1 cellular context compared by ENCODE assay signal in the genomic region with DNA sequence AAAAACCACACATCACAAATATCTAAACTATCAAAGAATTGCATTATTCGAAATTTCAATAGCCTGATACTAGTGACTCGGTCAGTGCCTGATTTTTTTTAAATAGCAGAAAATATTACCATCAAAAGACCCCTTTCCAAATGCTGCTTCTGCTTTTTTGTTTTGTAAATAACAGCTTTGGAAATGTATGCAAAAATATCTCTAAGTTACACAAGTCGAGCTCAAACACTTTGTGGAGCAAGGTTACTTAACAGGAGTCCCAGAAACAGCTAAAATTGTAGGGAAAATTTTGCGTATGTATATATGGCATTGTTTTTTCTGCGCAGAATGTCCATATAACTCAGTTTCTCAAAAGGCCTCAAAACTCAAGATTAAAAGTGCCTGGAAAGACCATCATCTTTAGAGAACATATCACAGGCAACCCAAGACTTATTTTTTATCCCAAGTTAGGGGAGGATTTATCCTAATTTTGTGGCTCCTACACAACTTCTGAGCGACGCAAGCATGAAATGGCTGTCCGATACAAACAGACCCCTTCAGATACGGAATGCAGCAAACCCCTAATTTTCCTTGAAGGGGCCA.
A peak's percentile ranks its signal among the peaks of the same experiment; 100 is the strongest.
TF ChIP-seq lines count a peak whose summit lies in the region.

No MANE protein-coding gene starts in this region.

TF ChIP-seq in HEK293, 187 proteins besides CTCF, POLR2A, EP300 and RAD21 (continued from another document):
- TF ChIP-seq ZFP69B (tag by site-specific recombination; IDR thresholded peaks at IDR 0.05) (no peak), ZNF121 (tag by site-specific recombination; IDR thresholded peaks at IDR 0.05) (no peak), ZNF335 (tag by site-specific recombination; conservative IDR thresholded peaks at IDR 0.05) (peak; percentile 81), ZNF132 (tag by site-specific recombination; IDR thresholded peaks at IDR 0.05; ENCODE audit: borderline replicate concordance) (no peak)
TF ChIP-seq in HEK293: peak in this region for 2.
